ENCODE assay signal across 1 cellular context in genomic region chr15:90932660-90932991, GRCh38.
TF ChIP-seq lines count a peak whose summit lies in the region.

No MANE protein-coding gene starts in this region.

TF ChIP-seq in endothelial cell of umbilical vein, 7 proteins besides CTCF, POLR2A, EP300 and RAD21:
- TF ChIP-seq MYC (IDR thresholded peaks at IDR 0.05; ENCODE audit: low read depth, low read length) (no peak), POLR2AphosphoS5 (IDR thresholded peaks at IDR 0.05; ENCODE audit: insufficient read depth, low read depth, low read length) (no peak), JUN (IDR thresholded peaks at IDR 0.05; ENCODE audit: borderline replicate concordance, insufficient read depth, insufficient read length, low read depth) (no peak), FOS (IDR thresholded peaks at IDR 0.05; ENCODE audit: borderline replicate concordance, insufficient read depth, low read length) (no peak), EZH2 (IDR thresholded peaks at IDR 0.05; ENCODE audit: borderline replicate concordance, low read depth, low read length, severe bottlenecking) (no peak), GATA2 (IDR thresholded peaks at IDR 0.05; ENCODE audit: insufficient read depth, insufficient read length, low read depth, low read length) (no peak)
- TF ChIP-seq, protein P1, sequence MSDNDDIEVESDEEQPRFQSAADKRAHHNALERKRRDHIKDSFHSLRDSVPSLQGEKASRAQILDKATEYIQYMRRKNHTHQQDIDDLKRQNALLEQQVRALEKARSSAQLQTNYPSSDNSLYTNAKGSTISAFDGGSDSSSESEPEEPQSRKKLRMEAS (IDR thresholded peaks at IDR 0.05; ENCODE audit: insufficient read depth, insufficient read length): no peak
